Comparison of ENCODE assay signal across 23 cellular contexts in genomic region chr14:54047645-54048308, GRCh38.
DNase-seq lines count a peak whose midpoint lies in the region; ATAC-seq, FAIRE-seq and TF ChIP-seq lines count a peak whose summit lies in the region.
"Had no signal": no experiment of that assay in that cellular context is flagged by ENCODE, and none has a peak within 500 bp of the region (broad histone marks: within the 10 kb centered on the region; RNA-seq: fewer than 3 reads in every experiment).

No MANE protein-coding gene starts in this region.

- TF ChIP-seq POLR2A in HepG2 (IDR thresholded peaks at IDR 0.05; ENCODE audit: insufficient read depth in 1 of 2, low read depth in 2 of 2, low read length in 2 of 2): no peak
- no peak for TF ChIP-seq POLR2A in right lobe of liver (IDR thresholded peaks at IDR 0.05)

- intact Hi-C loops in HepG2 (cut with micrococcal nuclease; ENCODE audit: unreplicated experiment) (loop anchor here (1.0 to 5.0 kb wide), 5 partner anchors 61 to 510 kb away; partner anchors contain the start of gene BMP4), right lobe of liver (cut with DNase I) (no loop called here), colonic mucosa (cut with DNase I) (no loop called here)

- peak in 1 of 2 experiments; percentile 80; a peak in 2 of 4 replicates for TF ChIP-seq EP300 in HepG2 (IDR thresholded peaks at IDR 0.05; ENCODE audit: low read depth in 2 of 2, low read length in 2 of 2)
- peak; percentile 77 for TF ChIP-seq EP300 in HepG2 (CRISPR knock-in tag; IDR thresholded peaks at IDR 0.05; ENCODE audit: borderline replicate concordance)

- WGBS in HepG2 (ENCODE audit: low lambda C conversion rate): 1% methylated on average over 5 of the region's 5 CpGs
- 55% methylated on average over 4 of the region's 5 CpGs for WGBS in right lobe of liver (ENCODE audit: insufficient coverage, low coverage, low lambda C conversion rate, missing lambda C conversion rate)

- peak overlapping the region; percentile 33; the same call in 1 of the 2 replicates for H3K9ac ChIP-seq in HepG2 (ENCODE audit: insufficient read depth, low read depth, low read length)
- H3K9ac ChIP-seq in colonic mucosa (ENCODE audit: low read depth in 2 of 2, low read length in 2 of 2): no peak overlapping the region
- H3K9ac ChIP-seq: BLaER1 treated with 17β-estradiol and CSF1 and Interleukin-3, amounts not matched to agents 10 nM and 100 nM had no signal

- DNase-seq in HepG2 (ENCODE audit: low spot score) (peak; percentile 95), right lobe of liver (no peak), MV-4-11 (lab: John Stamatoyannopoulos, UW) (peak; percentile 40), colonic mucosa (no peak), T-helper 17 cell (no peak), NCI-H2081 treated with DMSO at 0.1 percent for 48 hours (lab: John Stamatoyannopoulos, UW) (no peak)
- DNase-seq in activated CD4-positive, alpha-beta T cell treated with anti-CD3 and anti-CD28 coated beads, Interleukin-2, amount 50 U/mL, for 1 hour: no peak
- DNase-seq: 8988T; CD4-positive, CD25-positive, alpha-beta regulatory T cell; CD8-positive, alpha-beta memory T cell; COR-L47; HCEC 1CT had no signal

- H3K4me1 ChIP-seq in HepG2 (ENCODE audit: insufficient read depth, low read length): peaks cover 63% of the 10 kb centered on the region
- no peaks in the 10 kb centered on the region for H3K4me1 ChIP-seq in right lobe of liver
- H3K4me1 ChIP-seq in colonic mucosa: no peaks in the 10 kb centered on the region
- H3K4me1 ChIP-seq: BLaER1 treated with 17β-estradiol and CSF1 and Interleukin-3, amounts not matched to agents 10 nM and 100 nM had no signal

- no peaks in the 10 kb centered on the region for H3K79me2 ChIP-seq in HepG2 (ENCODE audit: insufficient read depth, low read length)

- no peak overlapping the region for H2AFZ ChIP-seq in HepG2 (ENCODE audit: low read length)
- H2AFZ ChIP-seq: GM23338 had no signal

- no peaks in the 10 kb centered on the region for H3K27me3 Mint-ChIP-seq in stimulated activated memory B cell treated with anti-CD40 and anti-IgM and Interleukin-4, amounts not matched to agents 10 μg/mL and 1 μg/mL and 100 μg/mL, for 72 hours
- H3K27me3 Mint-ChIP-seq in T-helper 17 cell: no peaks in the 10 kb centered on the region
- H3K27me3 Mint-ChIP-seq: B cell; CD4-positive, CD25-positive, alpha-beta regulatory T cell; IgD-negative memory B cell had no signal

- peak overlapping the region; percentile 64 for H3K4me2 ChIP-seq in HepG2 (ENCODE audit: low read depth, low read length)
- H3K4me2 ChIP-seq: BLaER1 treated with 17β-estradiol and CSF1 and Interleukin-3, amounts not matched to agents 10 nM and 100 nM; GM23338 had no signal

- TF ChIP-seq CTCF in HepG2 (CRISPR knock-in tag; IDR thresholded peaks at IDR 0.05) (peak; percentile 7; the same call in 1 of the 2 replicates), right lobe of liver (IDR thresholded peaks at IDR 0.05) (no peak), colonic mucosa (IDR thresholded peaks at IDR 0.05) (no peak)

- peak; percentile 94 for FAIRE-seq in HepG2 (lab: Jason Lieb, UNC)
- FAIRE-seq: D721Med, G401.6, GM12891, GM19239, H54, HTR-8/SVneo had no signal

- H3K27ac Mint-ChIP-seq in stimulated activated memory B cell treated with anti-CD40 and anti-IgM and Interleukin-4, amounts not matched to agents 10 μg/mL and 1 μg/mL and 100 μg/mL, for 72 hours: no peak overlapping the region
- no peak overlapping the region for H3K27ac Mint-ChIP-seq in T-helper 17 cell
- H3K27ac Mint-ChIP-seq: B cell; CD8-positive, alpha-beta memory T cell; GM23338; IgD-negative memory B cell had no signal

- H3K36me3 Mint-ChIP-seq in stimulated activated memory B cell treated with anti-CD40 and anti-IgM and Interleukin-4, amounts not matched to agents 10 μg/mL and 1 μg/mL and 100 μg/mL, for 72 hours: no peaks in the 10 kb centered on the region
- no peaks in the 10 kb centered on the region for H3K36me3 Mint-ChIP-seq in T-helper 17 cell (ENCODE audit: low read depth)
- H3K36me3 Mint-ChIP-seq: CD4-positive, CD25-positive, alpha-beta regulatory T cell; CD8-positive, alpha-beta memory T cell; IgD-negative memory B cell had no signal

- H4K20me1 ChIP-seq in HepG2 (ENCODE audit: insufficient read depth, low read length): no peaks in the 10 kb centered on the region
- H4K20me1 ChIP-seq: BLaER1 treated with 17β-estradiol and CSF1 and Interleukin-3, amounts not matched to agents 10 nM and 100 nM had no signal

- H3K36me3 ChIP-seq in HepG2 (replicated peaks in 1 of 2; ENCODE audit: control insufficient read depth in 1 of 2, insufficient read depth in 2 of 2, low read length in 2 of 2) (no peaks in the 10 kb centered on the region), right lobe of liver (no peaks in the 10 kb centered on the region), colonic mucosa (no peaks in the 10 kb centered on the region)
- H3K36me3 ChIP-seq: BLaER1 treated with 17β-estradiol and CSF1 and Interleukin-3, amounts not matched to agents 10 nM and 100 nM had no signal

- no TSS peak for BruUV-seq in HepG2 (replicated peaks; lab: Mats Ljungman, UMichigan)

- H3K9me3 Mint-ChIP-seq in stimulated activated memory B cell treated with anti-CD40 and anti-IgM and Interleukin-4, amounts not matched to agents 10 μg/mL and 1 μg/mL and 100 μg/mL, for 72 hours: no peaks in the 10 kb centered on the region
- H3K9me3 Mint-ChIP-seq: GM23338, IgD-negative memory B cell had no signal

- in situ Hi-C loops in HepG2 (cut with HindIII; ENCODE audit: extremely low pct_ligation_motif_present, low pct_unique_long_range_greater_than_20kb): no loop called here

- H3K9me3 ChIP-seq in HepG2 (ENCODE audit: low read length): no peaks in the 10 kb centered on the region
- H3K9me3 ChIP-seq in right lobe of liver: no peaks in the 10 kb centered on the region
- H3K9me3 ChIP-seq in colonic mucosa: no peaks in the 10 kb centered on the region
- no peaks in the 10 kb centered on the region for H3K9me3 ChIP-seq in T-helper 17 cell (ENCODE audit: control insufficient read depth, low read length, poor library complexity, severe bottlenecking)

- POLR2A ChIA-PET in HepG2 (lab: Yijun Ruan, JAX): interaction anchor here (0.8 to 2.6 kb wide), 15 partner anchors 59 to 127 kb away, joined by 3 to 26 read pairs (median 4); partner anchors contain the start of gene BMP4

- peak overlapping the region; percentile 79 for H3K27ac ChIP-seq in HepG2 (ENCODE audit: extremely low read length, insufficient read depth, low read length)
- no peak overlapping the region for H3K27ac ChIP-seq in right lobe of liver
- H3K27ac ChIP-seq in colonic mucosa: peak overlapping the region; percentile 28
- H3K27ac ChIP-seq: BLaER1 treated with 17β-estradiol and CSF1 and Interleukin-3, amounts not matched to agents 10 nM and 100 nM had no signal

- no peak for TF ChIP-seq RAD21 in HepG2 (CRISPR knock-in tag; IDR thresholded peaks at IDR 0.05)

- H3K27me3 ChIP-seq in HepG2 (ENCODE audit: control insufficient read depth in 1 of 2, insufficient read depth in 2 of 2, low read length in 2 of 2): no peaks in the 10 kb centered on the region
- H3K27me3 ChIP-seq in right lobe of liver: no peaks in the 10 kb centered on the region
- no peaks in the 10 kb centered on the region for H3K27me3 ChIP-seq in colonic mucosa
- H3K27me3 ChIP-seq: BLaER1 treated with 17β-estradiol and CSF1 and Interleukin-3, amounts not matched to agents 10 nM and 100 nM had no signal

- H3K4me3 ChIP-seq in HepG2 (replicated peaks in 1 of 3; ENCODE audit: insufficient read depth in 1 of 3, low read depth in 2 of 3, low read length in 3 of 3) (no peak overlapping the region), right lobe of liver (no peak overlapping the region), colonic mucosa (no peak overlapping the region)
- H3K4me3 ChIP-seq: BLaER1 treated with 17β-estradiol and CSF1 and Interleukin-3, amounts not matched to agents 10 nM and 100 nM; GM23338 had no signal

- ATAC-seq in HepG2 (peak; percentile 97), right lobe of liver (no peak), T-helper 17 cell (no peak)
- peak; percentile 27 for ATAC-seq in stimulated activated memory B cell treated with anti-CD40 and anti-IgM and Interleukin-4, amounts not matched to agents 10 μg/mL and 1 μg/mL and 100 μg/mL, for 72 hours
- ATAC-seq: GM23338 had no signal

- no peak overlapping the region for H3K4me3 Mint-ChIP-seq in stimulated activated memory B cell treated with anti-CD40 and anti-IgM and Interleukin-4, amounts not matched to agents 10 μg/mL and 1 μg/mL and 100 μg/mL, for 72 hours
- no peak overlapping the region for H3K4me3 Mint-ChIP-seq in T-helper 17 cell
- H3K4me3 Mint-ChIP-seq: B cell; CD4-positive, CD25-positive, alpha-beta regulatory T cell; CD8-positive, alpha-beta memory T cell; GM23338; IgD-negative memory B cell had no signal

- CTCF ChIA-PET in HepG2 (lab: Yijun Ruan, JAX; ENCODE audit: low intra/inter-chr PET ratio, low total read pairs): no interaction called here

- no peaks in the 10 kb centered on the region for H3K4me1 Mint-ChIP-seq in stimulated activated memory B cell treated with anti-CD40 and anti-IgM and Interleukin-4, amounts not matched to agents 10 μg/mL and 1 μg/mL and 100 μg/mL, for 72 hours
- no peaks in the 10 kb centered on the region for H3K4me1 Mint-ChIP-seq in T-helper 17 cell
- H3K4me1 Mint-ChIP-seq: B cell; CD4-positive, CD25-positive, alpha-beta regulatory T cell; CD8-positive, alpha-beta memory T cell had no signal

TF ChIP-seq in HepG2, 621 proteins besides CTCF, POLR2A, EP300 and RAD21 (continues in another document):
- TF ChIP-seq ISL2 (CRISPR knock-in tag; IDR thresholded peaks at IDR 0.05) (peak; percentile 72), IKZF5 (CRISPR knock-in tag; IDR thresholded peaks at IDR 0.05) (peak; percentile 80; the same call in 1 of the 2 replicates)

Comparison
In these comparisons a context has a peak if more than half of its experiments do, and no peak if none do; other contexts are left out.
1. ATAC-seq: peak in HepG2 (single experiment) and stimulated activated memory B cell treated with anti-CD40 and anti-IgM and Interleukin-4, amounts not matched to agents 10 μg/mL and 1 μg/mL and 100 μg/mL, for 72 hours (single experiment); none in right lobe of liver (0 of 4) and T-helper 17 cell (single experiment).
2. DNase-seq: peak in HepG2 (single experiment) and MV-4-11 (single experiment); none in right lobe of liver (0 of 3), colonic mucosa (single experiment), T-helper 17 cell (0 of 3), NCI-H2081 treated with DMSO at 0.1 percent for 48 hours (single experiment) and activated CD4-positive, alpha-beta T cell treated with anti-CD3 and anti-CD28 coated beads, Interleukin-2, amount 50 U/mL, for 1 hour (single experiment).
3. H3K27ac ChIP-seq: peak in HepG2 (single experiment) and colonic mucosa (single experiment); none in right lobe of liver (0 of 3).